Comparison of ENCODE assay signal across 1 cellular context in the genomic region with DNA sequence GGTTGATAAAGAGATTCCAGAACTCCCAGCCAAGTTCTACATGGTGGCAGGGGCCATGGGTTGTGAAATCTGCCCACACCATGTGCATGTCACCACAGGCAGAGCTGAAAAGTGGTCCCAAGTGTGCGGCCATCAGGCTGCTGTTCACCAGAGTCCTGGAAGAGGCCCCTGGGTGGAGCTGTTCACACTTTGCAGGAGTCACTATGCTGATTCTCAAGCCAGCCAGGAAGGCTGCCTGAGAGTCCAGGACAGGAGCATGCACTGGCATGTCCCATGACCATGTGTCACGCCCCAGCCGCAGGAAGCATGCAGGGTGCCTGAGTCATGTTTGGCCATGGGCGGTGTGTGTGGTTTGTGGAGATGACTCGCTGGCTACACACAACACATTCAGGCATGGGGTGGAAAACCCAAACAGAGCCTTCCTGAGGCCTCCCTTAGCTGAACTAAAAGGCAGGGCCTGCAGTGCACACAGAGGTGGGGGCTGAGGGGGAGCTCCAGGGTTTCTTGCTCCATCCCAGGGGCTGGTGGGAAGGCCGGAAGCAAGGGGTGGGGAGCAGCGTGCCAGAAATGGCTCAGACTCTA.
TF ChIP-seq lines count a peak whose summit lies in the region.

No MANE protein-coding gene starts in this region.

TF ChIP-seq in GM12878, 131 proteins besides CTCF, POLR2A, EP300 and RAD21 (continues in another document):
- TF ChIP-seq, protein P1, sequence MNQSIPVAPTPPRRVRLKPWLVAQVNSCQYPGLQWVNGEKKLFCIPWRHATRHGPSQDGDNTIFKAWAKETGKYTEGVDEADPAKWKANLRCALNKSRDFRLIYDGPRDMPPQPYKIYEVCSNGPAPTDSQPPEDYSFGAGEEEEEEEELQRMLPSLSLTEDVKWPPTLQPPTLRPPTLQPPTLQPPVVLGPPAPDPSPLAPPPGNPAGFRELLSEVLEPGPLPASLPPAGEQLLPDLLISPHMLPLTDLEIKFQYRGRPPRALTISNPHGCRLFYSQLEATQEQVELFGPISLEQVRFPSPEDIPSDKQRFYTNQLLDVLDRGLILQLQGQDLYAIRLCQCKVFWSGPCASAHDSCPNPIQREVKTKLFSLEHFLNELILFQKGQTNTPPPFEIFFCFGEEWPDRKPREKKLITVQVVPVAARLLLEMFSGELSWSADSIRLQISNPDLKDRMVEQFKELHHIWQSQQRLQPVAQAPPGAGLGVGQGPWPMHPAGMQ (IDR thresholded peaks at IDR 0.05; ENCODE audit: borderline replicate concordance) = no peak
- TF ChIP-seq HDAC6 (IDR thresholded peaks at IDR 0.05; ENCODE audit: unreplicated experiment) (no peak), SMC3 (IDR thresholded peaks at IDR 0.05; ENCODE audit: borderline replicate concordance, low read length) (no peak), POLR2AphosphoS5 (IDR thresholded peaks at IDR 0.05; ENCODE audit: low read length) (no peak), DPF2 (IDR thresholded peaks at IDR 0.05) (0 out of 2 replicates have a peak, but pooled peaks have one; percentile 37), BHLHE40 (IDR thresholded peaks at IDR 0.05; ENCODE audit: borderline replicate concordance in 1 of 2, low read depth in 2 of 2, low read length in 1 of 2) (peak; percentile 65 to 86; a peak in 3 of 4 replicates), MXI1 (IDR thresholded peaks at IDR 0.05; ENCODE audit: low read depth, low read length) (no peak), EED (IDR thresholded peaks at IDR 0.05; ENCODE audit: low read depth) (peak; percentile 90), CBX3 (IDR thresholded peaks at IDR 0.05; ENCODE audit: borderline replicate concordance, low read depth) (no peak), NR2C2 (IDR thresholded peaks at IDR 0.05; ENCODE audit: borderline replicate concordance, control insufficient read depth, insufficient read length, low read depth) (no peak), SRF (IDR thresholded peaks at IDR 0.05; ENCODE audit: low read depth in 2 of 2, low read length in 2 of 2) (peak; percentile 59 to 76), KDM1A (IDR thresholded peaks at IDR 0.05; ENCODE audit: borderline replicate concordance) (no peak), ATF7 (IDR thresholded peaks at IDR 0.05; ENCODE audit: low read depth) (no peak), RFX5 (IDR thresholded peaks at IDR 0.05; ENCODE audit: low read depth, low read length) (no peak), TCF12 (IDR thresholded peaks at IDR 0.05; ENCODE audit: low read depth, low read length) (no peak), MTA2 (IDR thresholded peaks at IDR 0.05; ENCODE audit: low read depth) (peak; percentile 20; the same call in 1 of the 2 replicates), LARP7 (IDR thresholded peaks at IDR 0.05) (no peak), MEF2A (IDR thresholded peaks at IDR 0.05; ENCODE audit: insufficient read depth, low read depth, low read length) (no peak), FOXM1 (IDR thresholded peaks at IDR 0.05; ENCODE audit: low read depth, low read length) (no peak; the same call in 1 of the 2 replicates), CBX5 (IDR thresholded peaks at IDR 0.05; ENCODE audit: low read depth) (no peak), RUNX3 (IDR thresholded peaks at IDR 0.05; ENCODE audit: low read length) (peak; percentile 94), HDAC2 (IDR thresholded peaks at IDR 0.05) (no peak), BRCA1 (IDR thresholded peaks at IDR 0.05; ENCODE audit: low read depth, low read length) (no peak), SUZ12 (IDR thresholded peaks at IDR 0.05; ENCODE audit: unreplicated experiment) (no peak)
- TF ChIP-seq, protein P2, sequence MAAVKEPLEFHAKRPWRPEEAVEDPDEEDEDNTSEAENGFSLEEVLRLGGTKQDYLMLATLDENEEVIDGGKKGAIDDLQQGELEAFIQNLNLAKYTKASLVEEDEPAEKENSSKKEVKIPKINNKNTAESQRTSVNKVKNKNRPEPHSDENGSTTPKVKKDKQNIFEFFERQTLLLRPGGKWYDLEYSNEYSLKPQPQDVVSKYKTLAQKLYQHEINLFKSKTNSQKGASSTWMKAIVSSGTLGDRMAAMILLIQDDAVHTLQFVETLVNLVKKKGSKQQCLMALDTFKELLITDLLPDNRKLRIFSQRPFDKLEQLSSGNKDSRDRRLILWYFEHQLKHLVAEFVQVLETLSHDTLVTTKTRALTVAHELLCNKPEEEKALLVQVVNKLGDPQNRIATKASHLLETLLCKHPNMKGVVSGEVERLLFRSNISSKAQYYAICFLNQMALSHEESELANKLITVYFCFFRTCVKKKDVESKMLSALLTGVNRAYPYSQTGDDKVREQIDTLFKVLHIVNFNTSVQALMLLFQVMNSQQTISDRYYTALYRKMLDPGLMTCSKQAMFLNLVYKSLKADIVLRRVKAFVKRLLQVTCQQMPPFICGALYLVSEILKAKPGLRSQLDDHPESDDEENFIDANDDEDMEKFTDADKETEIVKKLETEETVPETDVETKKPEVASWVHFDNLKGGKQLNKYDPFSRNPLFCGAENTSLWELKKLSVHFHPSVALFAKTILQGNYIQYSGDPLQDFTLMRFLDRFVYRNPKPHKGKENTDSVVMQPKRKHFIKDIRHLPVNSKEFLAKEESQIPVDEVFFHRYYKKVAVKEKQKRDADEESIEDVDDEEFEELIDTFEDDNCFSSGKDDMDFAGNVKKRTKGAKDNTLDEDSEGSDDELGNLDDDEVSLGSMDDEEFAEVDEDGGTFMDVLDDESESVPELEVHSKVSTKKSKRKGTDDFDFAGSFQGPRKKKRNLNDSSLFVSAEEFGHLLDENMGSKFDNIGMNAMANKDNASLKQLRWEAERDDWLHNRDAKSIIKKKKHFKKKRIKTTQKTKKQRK (IDR thresholded peaks at IDR 0.05; ENCODE audit: low read depth, low read length) = no peak
- TF ChIP-seq, protein P3, sequence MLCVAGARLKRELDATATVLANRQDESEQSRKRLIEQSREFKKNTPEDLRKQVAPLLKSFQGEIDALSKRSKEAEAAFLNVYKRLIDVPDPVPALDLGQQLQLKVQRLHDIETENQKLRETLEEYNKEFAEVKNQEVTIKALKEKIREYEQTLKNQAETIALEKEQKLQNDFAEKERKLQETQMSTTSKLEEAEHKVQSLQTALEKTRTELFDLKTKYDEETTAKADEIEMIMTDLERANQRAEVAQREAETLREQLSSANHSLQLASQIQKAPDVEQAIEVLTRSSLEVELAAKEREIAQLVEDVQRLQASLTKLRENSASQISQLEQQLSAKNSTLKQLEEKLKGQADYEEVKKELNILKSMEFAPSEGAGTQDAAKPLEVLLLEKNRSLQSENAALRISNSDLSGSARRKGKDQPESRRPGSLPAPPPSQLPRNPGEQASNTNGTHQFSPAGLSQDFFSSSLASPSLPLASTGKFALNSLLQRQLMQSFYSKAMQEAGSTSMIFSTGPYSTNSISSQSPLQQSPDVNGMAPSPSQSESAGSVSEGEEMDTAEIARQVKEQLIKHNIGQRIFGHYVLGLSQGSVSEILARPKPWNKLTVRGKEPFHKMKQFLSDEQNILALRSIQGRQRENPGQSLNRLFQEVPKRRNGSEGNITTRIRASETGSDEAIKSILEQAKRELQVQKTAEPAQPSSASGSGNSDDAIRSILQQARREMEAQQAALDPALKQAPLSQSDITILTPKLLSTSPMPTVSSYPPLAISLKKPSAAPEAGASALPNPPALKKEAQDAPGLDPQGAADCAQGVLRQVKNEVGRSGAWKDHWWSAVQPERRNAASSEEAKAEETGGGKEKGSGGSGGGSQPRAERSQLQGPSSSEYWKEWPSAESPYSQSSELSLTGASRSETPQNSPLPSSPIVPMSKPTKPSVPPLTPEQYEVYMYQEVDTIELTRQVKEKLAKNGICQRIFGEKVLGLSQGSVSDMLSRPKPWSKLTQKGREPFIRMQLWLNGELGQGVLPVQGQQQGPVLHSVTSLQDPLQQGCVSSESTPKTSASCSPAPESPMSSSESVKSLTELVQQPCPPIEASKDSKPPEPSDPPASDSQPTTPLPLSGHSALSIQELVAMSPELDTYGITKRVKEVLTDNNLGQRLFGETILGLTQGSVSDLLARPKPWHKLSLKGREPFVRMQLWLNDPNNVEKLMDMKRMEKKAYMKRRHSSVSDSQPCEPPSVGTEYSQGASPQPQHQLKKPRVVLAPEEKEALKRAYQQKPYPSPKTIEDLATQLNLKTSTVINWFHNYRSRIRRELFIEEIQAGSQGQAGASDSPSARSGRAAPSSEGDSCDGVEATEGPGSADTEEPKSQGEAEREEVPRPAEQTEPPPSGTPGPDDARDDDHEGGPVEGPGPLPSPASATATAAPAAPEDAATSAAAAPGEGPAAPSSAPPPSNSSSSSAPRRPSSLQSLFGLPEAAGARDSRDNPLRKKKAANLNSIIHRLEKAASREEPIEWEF (IDR thresholded peaks at IDR 0.05; ENCODE audit: insufficient replicate concordance, low read depth, low read length) = no peak
- TF ChIP-seq, protein P4, sequence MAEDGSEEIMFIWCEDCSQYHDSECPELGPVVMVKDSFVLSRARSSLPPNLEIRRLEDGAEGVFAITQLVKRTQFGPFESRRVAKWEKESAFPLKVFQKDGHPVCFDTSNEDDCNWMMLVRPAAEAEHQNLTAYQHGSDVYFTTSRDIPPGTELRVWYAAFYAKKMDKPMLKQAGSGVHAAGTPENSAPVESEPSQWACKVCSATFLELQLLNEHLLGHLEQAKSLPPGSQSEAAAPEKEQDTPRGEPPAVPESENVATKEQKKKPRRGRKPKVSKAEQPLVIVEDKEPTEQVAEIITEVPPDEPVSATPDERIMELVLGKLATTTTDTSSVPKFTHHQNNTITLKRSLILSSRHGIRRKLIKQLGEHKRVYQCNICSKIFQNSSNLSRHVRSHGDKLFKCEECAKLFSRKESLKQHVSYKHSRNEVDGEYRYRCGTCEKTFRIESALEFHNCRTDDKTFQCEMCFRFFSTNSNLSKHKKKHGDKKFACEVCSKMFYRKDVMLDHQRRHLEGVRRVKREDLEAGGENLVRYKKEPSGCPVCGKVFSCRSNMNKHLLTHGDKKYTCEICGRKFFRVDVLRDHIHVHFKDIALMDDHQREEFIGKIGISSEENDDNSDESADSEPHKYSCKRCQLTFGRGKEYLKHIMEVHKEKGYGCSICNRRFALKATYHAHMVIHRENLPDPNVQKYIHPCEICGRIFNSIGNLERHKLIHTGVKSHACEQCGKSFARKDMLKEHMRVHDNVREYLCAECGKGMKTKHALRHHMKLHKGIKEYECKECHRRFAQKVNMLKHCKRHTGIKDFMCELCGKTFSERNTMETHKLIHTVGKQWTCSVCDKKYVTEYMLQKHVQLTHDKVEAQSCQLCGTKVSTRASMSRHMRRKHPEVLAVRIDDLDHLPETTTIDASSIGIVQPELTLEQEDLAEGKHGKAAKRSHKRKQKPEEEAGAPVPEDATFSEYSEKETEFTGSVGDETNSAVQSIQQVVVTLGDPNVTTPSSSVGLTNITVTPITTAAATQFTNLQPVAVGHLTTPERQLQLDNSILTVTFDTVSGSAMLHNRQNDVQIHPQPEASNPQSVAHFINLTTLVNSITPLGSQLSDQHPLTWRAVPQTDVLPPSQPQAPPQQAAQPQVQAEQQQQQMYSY (CRISPR knock-in tag; IDR thresholded peaks at IDR 0.05) = no peak
- TF ChIP-seq, protein P5, sequence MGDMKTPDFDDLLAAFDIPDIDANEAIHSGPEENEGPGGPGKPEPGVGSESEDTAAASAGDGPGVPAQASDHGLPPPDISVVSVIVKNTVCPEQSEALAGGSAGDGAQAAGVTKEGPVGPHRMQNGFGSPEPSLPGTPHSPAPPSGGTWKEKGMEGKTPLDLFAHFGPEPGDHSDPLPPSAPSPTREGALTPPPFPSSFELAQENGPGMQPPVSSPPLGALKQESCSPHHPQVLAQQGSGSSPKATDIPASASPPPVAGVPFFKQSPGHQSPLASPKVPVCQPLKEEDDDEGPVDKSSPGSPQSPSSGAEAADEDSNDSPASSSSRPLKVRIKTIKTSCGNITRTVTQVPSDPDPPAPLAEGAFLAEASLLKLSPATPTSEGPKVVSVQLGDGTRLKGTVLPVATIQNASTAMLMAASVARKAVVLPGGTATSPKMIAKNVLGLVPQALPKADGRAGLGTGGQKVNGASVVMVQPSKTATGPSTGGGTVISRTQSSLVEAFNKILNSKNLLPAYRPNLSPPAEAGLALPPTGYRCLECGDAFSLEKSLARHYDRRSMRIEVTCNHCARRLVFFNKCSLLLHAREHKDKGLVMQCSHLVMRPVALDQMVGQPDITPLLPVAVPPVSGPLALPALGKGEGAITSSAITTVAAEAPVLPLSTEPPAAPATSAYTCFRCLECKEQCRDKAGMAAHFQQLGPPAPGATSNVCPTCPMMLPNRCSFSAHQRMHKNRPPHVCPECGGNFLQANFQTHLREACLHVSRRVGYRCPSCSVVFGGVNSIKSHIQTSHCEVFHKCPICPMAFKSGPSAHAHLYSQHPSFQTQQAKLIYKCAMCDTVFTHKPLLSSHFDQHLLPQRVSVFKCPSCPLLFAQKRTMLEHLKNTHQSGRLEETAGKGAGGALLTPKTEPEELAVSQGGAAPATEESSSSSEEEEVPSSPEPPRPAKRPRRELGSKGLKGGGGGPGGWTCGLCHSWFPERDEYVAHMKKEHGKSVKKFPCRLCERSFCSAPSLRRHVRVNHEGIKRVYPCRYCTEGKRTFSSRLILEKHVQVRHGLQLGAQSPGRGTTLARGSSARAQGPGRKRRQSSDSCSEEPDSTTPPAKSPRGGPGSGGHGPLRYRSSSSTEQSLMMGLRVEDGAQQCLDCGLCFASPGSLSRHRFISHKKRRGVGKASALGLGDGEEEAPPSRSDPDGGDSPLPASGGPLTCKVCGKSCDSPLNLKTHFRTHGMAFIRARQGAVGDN (IDR thresholded peaks at IDR 0.05) = no peak
- TF ChIP-seq, protein P6, sequence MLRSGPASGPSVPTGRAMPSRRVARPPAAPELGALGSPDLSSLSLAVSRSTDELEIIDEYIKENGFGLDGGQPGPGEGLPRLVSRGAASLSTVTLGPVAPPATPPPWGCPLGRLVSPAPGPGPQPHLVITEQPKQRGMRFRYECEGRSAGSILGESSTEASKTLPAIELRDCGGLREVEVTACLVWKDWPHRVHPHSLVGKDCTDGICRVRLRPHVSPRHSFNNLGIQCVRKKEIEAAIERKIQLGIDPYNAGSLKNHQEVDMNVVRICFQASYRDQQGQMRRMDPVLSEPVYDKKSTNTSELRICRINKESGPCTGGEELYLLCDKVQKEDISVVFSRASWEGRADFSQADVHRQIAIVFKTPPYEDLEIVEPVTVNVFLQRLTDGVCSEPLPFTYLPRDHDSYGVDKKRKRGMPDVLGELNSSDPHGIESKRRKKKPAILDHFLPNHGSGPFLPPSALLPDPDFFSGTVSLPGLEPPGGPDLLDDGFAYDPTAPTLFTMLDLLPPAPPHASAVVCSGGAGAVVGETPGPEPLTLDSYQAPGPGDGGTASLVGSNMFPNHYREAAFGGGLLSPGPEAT (IDR thresholded peaks at IDR 0.05; ENCODE audit: low read depth) = peak; percentile 39; the same call in 1 of the 2 replicates
- TF ChIP-seq, protein P7, sequence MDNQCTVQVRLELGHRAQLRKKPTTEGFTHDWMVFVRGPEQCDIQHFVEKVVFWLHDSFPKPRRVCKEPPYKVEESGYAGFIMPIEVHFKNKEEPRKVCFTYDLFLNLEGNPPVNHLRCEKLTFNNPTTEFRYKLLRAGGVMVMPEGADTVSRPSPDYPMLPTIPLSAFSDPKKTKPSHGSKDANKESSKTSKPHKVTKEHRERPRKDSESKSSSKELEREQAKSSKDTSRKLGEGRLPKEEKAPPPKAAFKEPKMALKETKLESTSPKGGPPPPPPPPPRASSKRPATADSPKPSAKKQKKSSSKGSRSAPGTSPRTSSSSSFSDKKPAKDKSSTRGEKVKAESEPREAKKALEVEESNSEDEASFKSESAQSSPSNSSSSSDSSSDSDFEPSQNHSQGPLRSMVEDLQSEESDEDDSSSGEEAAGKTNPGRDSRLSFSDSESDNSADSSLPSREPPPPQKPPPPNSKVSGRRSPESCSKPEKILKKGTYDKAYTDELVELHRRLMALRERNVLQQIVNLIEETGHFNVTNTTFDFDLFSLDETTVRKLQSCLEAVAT (IDR thresholded peaks at IDR 0.05) = no peak
